In genomic region chr18:68267583-68267982, GRCh38 we compare ENCODE assay signal across 20 cellular contexts.
A peak's percentile ranks its signal among the peaks of the same experiment; 100 is the strongest.
DNase-seq lines count a peak whose midpoint lies in the region; TF ChIP-seq lines count a peak whose summit lies in the region.
"Had no signal": no experiment of that assay in that cellular context is flagged by ENCODE, and none has a peak within 500 bp of the region (broad histone marks: within the 10 kb centered on the region; RNA-seq: fewer than 3 reads in every experiment).

No MANE protein-coding gene starts in this region.

- H3K4me3 ChIP-seq in skeletal muscle cell (ENCODE audit: low read depth, low read length), result no peak overlapping the region
- H3K4me3 ChIP-seq in esophagus squamous epithelium, result no peak overlapping the region
- H3K4me3 ChIP-seq: adrenal gland, suprapubic skin had no signal

- TF ChIP-seq CTCF in RWPE1 (conservative IDR thresholded peaks at IDR 0.05; ENCODE audit: low read depth) (no peak), esophagus squamous epithelium (IDR thresholded peaks at IDR 0.05) (no peak)

- intact Hi-C loops in esophagus squamous epithelium (cut with DNase I), result no loop called here

- H3K27me3 ChIP-seq in esophagus squamous epithelium, result no peaks in the 10 kb centered on the region
- H3K27me3 ChIP-seq: adrenal gland, suprapubic skin had no signal

- no peak for TF ChIP-seq POLR2A in esophagus squamous epithelium (IDR thresholded peaks at IDR 0.05)

- H3K27ac ChIP-seq in RWPE1 (no peak overlapping the region), esophagus squamous epithelium (no peak overlapping the region)
- H3K27ac ChIP-seq: adrenal gland, C4-2B, HL-60, suprapubic skin had no signal

- H3K4me1 ChIP-seq in esophagus squamous epithelium, result no peaks in the 10 kb centered on the region
- H3K4me1 ChIP-seq: adrenal gland, suprapubic skin had no signal

- POLR2A ChIA-PET in RWPE1 (lab: Yijun Ruan, JAX; ENCODE audit: low non-redundant PET), result no interaction called here

- peak; percentile 26 for DNase-seq in GM03348 (ENCODE audit: low spot score)
- peak; percentile 26 for DNase-seq in RWPE1 (ENCODE audit: low spot score)
- peak; percentile 43 for DNase-seq in fibroblast of gingiva (ENCODE audit: low read depth)
- DNase-seq in skeletal muscle cell (ENCODE audit: low read depth), result peak; percentile 69
- no peak for DNase-seq in esophagus squamous epithelium (lab: John Stamatoyannopoulos, UW)
- DNase-seq in NCI-H1417 treated with DMSO at 0.1 percent for 48 hours (lab: John Stamatoyannopoulos, UW), result no peak
- DNase-seq in GDM1 (lab: John Stamatoyannopoulos, UW), result no peak
- DNase-seq: activated B cell treated with CpG ODN at 0.5 μM for 24 hours; adrenal gland; cortex of kidney; Karpas-422; left ventricle myocardium superior; NCI-H1436 treated with DMSO at 0.1 percent for 48 hours; NCI-H2227 treated with DMSO at 0.1 percent for 48 hours; NK-92 treated with Interleukin-12 subunit alpha and Interleukin-12 subunit beta, amount 100 ng/mL, for 24 hours; stimulated activated CD4-positive, alpha-beta T cell treated with anti-CD3 and anti-CD28 coated beads, Interleukin-4, amount 100 ng/mL, for 1 hour; stimulated activated CD8-positive, alpha-beta memory T cell treated with anti-CD3 and anti-CD28 coated beads, Interleukin-4, amount 100 ng/mL, for 48 hours had no signal

- H3K9me3 ChIP-seq in esophagus squamous epithelium, result no peaks in the 10 kb centered on the region
- H3K9me3 ChIP-seq: adrenal gland, suprapubic skin had no signal

- H3K36me3 ChIP-seq in esophagus squamous epithelium, result no peaks in the 10 kb centered on the region
- H3K36me3 ChIP-seq: adrenal gland, suprapubic skin had no signal

- CTCF ChIA-PET in RWPE1 (lab: Yijun Ruan, JAX), result no interaction called here

Comparison
In these comparisons a context has a peak if more than half of its experiments do, and no peak if none do; other contexts are left out.
1. DNase-seq: peak in GM03348 (single experiment), RWPE1 (single experiment), fibroblast of gingiva (single experiment) and skeletal muscle cell (single experiment); none in esophagus squamous epithelium (single experiment), NCI-H1417 treated with DMSO at 0.1 percent for 48 hours (single experiment) and GDM1 (single experiment).